In genomic region chr6:49579649-49580048, GRCh38 we compare ENCODE assay signal across 8 cellular contexts. TPM values are rescaled to one million over a fixed set of nuclear protein-coding genes. Genes with fewer than 3 reads are reported as not detected.
"Had no signal": no experiment of that assay in that cellular context is flagged by ENCODE, and none has a peak within 500 bp of the region (broad histone marks: within the 10 kb centered on the region; RNA-seq: fewer than 3 reads in every experiment).

No MANE protein-coding gene starts in this region.

- H3K4me3 Mint-ChIP-seq: IgD-negative memory B cell had no signal

- FAIRE-seq: HTR-8/SVneo had no signal

- H3K9ac ChIP-seq: KMS-11 had no signal

- H3K27ac Mint-ChIP-seq: IgD-negative memory B cell had no signal

- H3K4me2 ChIP-seq: KMS-11 had no signal

- H3K27ac ChIP-seq: HL-60, KMS-11 had no signal

- H3K4me1 Mint-ChIP-seq: IgD-negative memory B cell had no signal

- DNase-seq: IMR-90, KBM-7, KG1 had no signal

RNA-seq across cellular contexts. Expression of gene C6orf141, which starts 29.2 kb away (rescaled TPM):
- total RNA-seq: IMR-90 had no signal
- polyA plus RNA-seq: IgD-negative memory B cell, IMR-90 had no signal

RNA-seq across cellular contexts. Expression of gene RHAG, which starts 57.0 kb away (rescaled TPM):
- total RNA-seq: HT-29, IMR-90 had no signal
- polyA plus RNA-seq: IgD-negative memory B cell, IMR-90 had no signal
